In the genomic region with DNA sequence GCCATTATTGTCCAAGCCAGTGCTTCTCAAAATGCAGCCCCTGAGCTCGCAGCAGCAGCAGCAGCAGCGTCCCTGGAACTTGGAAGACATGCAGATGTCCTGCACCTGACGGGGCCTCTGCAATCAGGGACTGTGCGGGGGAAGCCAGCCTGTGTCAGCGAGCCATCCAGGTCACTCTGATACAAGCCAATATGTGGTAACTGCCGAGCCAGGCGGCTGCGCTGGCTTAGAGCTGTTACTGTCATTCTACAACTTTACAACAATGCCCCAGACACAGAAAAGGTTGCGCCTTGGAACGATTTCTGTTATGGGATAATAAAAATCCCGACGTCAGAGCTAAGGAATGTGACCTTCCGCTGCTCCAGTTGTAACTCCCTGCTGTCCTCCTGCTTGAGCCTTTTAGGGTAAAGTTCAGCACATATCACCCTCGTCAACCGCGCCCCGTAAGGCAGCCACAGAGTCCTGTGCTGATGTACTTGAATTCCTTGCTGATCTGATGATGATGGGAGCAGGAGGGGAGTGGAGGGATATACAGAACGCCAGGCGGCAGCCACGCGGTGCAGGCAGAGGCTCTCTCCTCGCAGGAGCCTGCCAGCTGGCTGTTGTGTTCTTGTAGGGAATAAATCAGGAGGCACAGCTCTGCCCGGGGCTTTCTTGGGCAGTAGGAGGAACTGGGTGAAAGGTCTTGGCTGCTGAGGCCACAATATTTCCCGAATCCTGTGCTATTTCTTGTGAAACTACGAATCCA, we compare ENCODE assay signal across 1 cellular context.
TF ChIP-seq lines count a peak whose summit lies in the region.

No MANE protein-coding gene starts in this region.

TF ChIP-seq in HEK293, 187 proteins besides CTCF, POLR2A, EP300 and RAD21 (continued from another document and continues in another):
- no peak for TF ChIP-seq HOXA7 (CRISPR knock-in tag; IDR thresholded peaks at IDR 0.05; ENCODE audit: borderline replicate concordance)
- no peak for TF ChIP-seq ZSCAN4 (tag by site-specific recombination; IDR thresholded peaks at IDR 0.05)
- no peak for TF ChIP-seq ZNF621 (tag by site-specific recombination; IDR thresholded peaks at IDR 0.05)
- no peak for TF ChIP-seq ZNF202 (tag by site-specific recombination; IDR thresholded peaks at IDR 0.05; ENCODE audit: borderline replicate concordance)
- TF ChIP-seq ZNF266 (tag by site-specific recombination; IDR thresholded peaks at IDR 0.05; ENCODE audit: low read depth) = no peak
- TF ChIP-seq ZNF391 (tag by site-specific recombination; IDR thresholded peaks at IDR 0.05; ENCODE audit: borderline replicate concordance, low read depth) = no peak
- TF ChIP-seq ZNF514 (tag by site-specific recombination; IDR thresholded peaks at IDR 0.05) = no peak
- no peak for TF ChIP-seq ZBTB1 (tag by site-specific recombination; IDR thresholded peaks at IDR 0.05)
- TF ChIP-seq YY2 (tag by site-specific recombination; IDR thresholded peaks at IDR 0.05) = no peak
- TF ChIP-seq ZNF558 (tag by site-specific recombination; IDR thresholded peaks at IDR 0.05) = no peak
- TF ChIP-seq ZNF768 (tag by site-specific recombination; IDR thresholded peaks at IDR 0.05) = no peak
- TF ChIP-seq ZNF302 (tag by site-specific recombination; IDR thresholded peaks at IDR 0.05; ENCODE audit: low read depth) = no peak
- TF ChIP-seq ZNF114 (tag by site-specific recombination; IDR thresholded peaks at IDR 0.05) = no peak
- peak; percentile 69 for TF ChIP-seq ZBTB20 (tag by site-specific recombination; IDR thresholded peaks at IDR 0.05)
- no peak for TF ChIP-seq ZNF701 (tag by site-specific recombination; IDR thresholded peaks at IDR 0.05)
- peak; percentile 72 for TF ChIP-seq ZNF561 (tag by site-specific recombination; IDR thresholded peaks at IDR 0.05; ENCODE audit: borderline replicate concordance)
- no peak for TF ChIP-seq ZNF707 (tag by site-specific recombination; IDR thresholded peaks at IDR 0.05)
- TF ChIP-seq REPIN1 (tag by site-specific recombination; IDR thresholded peaks at IDR 0.05; ENCODE audit: low read depth) = no peak
- TF ChIP-seq ZNF223 (tag by site-specific recombination; IDR thresholded peaks at IDR 0.05) = peak; percentile 82
- TF ChIP-seq, protein P1, sequence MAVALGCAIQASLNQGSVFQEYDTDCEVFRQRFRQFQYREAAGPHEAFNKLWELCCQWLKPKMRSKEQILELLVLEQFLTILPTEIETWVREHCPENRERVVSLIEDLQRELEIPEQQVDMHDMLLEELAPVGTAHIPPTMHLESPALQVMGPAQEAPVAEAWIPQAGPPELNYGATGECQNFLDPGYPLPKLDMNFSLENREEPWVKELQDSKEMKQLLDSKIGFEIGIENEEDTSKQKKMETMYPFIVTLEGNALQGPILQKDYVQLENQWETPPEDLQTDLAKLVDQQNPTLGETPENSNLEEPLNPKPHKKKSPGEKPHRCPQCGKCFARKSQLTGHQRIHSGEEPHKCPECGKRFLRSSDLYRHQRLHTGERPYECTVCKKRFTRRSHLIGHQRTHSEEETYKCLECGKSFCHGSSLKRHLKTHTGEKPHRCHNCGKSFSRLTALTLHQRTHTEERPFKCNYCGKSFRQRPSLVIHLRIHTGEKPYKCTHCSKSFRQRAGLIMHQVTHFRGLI (tag by site-specific recombination; IDR thresholded peaks at IDR 0.05) = no peak
- TF ChIP-seq ZNF169 (tag by site-specific recombination; IDR thresholded peaks at IDR 0.05) = no peak
- peak; percentile 92 for TF ChIP-seq FEZF1 (tag by site-specific recombination; IDR thresholded peaks at IDR 0.05)
- TF ChIP-seq ZNF596 (tag by site-specific recombination; IDR thresholded peaks at IDR 0.05) = no peak
- peak; percentile 14 for TF ChIP-seq SETDB1 (IDR thresholded peaks at IDR 0.05; ENCODE audit: insufficient read length, low read length)
- no peak for TF ChIP-seq ZNF26 (tag by site-specific recombination; IDR thresholded peaks at IDR 0.05)
- no peak for TF ChIP-seq ZNF433 (tag by site-specific recombination; IDR thresholded peaks at IDR 0.05; ENCODE audit: low read depth)
- TF ChIP-seq ZNF555 (tag by site-specific recombination; conservative IDR thresholded peaks at IDR 0.05) = no peak
- TF ChIP-seq, protein P2, sequence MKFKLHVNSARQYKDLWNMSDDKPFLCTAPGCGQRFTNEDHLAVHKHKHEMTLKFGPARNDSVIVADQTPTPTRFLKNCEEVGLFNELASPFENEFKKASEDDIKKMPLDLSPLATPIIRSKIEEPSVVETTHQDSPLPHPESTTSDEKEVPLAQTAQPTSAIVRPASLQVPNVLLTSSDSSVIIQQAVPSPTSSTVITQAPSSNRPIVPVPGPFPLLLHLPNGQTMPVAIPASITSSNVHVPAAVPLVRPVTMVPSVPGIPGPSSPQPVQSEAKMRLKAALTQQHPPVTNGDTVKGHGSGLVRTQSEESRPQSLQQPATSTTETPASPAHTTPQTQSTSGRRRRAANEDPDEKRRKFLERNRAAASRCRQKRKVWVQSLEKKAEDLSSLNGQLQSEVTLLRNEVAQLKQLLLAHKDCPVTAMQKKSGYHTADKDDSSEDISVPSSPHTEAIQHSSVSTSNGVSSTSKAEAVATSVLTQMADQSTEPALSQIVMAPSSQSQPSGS (tag by site-specific recombination; IDR thresholded peaks at IDR 0.05; ENCODE audit: low read depth) = 0 out of 2 replicates have a peak, but pooled peaks have one; percentile 15
- peak; percentile 95 for TF ChIP-seq ZBTB17 (tag by site-specific recombination; IDR thresholded peaks at IDR 0.05)
- no peak for TF ChIP-seq ZNF132 (tag by site-specific recombination; IDR thresholded peaks at IDR 0.05; ENCODE audit: borderline replicate concordance)
- TF ChIP-seq ZNF639 (tag by site-specific recombination; IDR thresholded peaks at IDR 0.05) = 0 out of 2 replicates have a peak, but pooled peaks have one; percentile 45
- TF ChIP-seq, protein P3, sequence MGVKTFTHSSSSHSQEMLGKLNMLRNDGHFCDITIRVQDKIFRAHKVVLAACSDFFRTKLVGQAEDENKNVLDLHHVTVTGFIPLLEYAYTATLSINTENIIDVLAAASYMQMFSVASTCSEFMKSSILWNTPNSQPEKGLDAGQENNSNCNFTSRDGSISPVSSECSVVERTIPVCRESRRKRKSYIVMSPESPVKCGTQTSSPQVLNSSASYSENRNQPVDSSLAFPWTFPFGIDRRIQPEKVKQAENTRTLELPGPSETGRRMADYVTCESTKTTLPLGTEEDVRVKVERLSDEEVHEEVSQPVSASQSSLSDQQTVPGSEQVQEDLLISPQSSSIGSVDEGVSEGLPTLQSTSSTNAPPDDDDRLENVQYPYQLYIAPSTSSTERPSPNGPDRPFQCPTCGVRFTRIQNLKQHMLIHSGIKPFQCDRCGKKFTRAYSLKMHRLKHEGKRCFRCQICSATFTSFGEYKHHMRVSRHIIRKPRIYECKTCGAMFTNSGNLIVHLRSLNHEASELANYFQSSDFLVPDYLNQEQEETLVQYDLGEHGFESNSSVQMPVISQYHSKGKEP (tag by site-specific recombination; IDR thresholded peaks at IDR 0.05) = no peak
- TF ChIP-seq, protein P4, sequence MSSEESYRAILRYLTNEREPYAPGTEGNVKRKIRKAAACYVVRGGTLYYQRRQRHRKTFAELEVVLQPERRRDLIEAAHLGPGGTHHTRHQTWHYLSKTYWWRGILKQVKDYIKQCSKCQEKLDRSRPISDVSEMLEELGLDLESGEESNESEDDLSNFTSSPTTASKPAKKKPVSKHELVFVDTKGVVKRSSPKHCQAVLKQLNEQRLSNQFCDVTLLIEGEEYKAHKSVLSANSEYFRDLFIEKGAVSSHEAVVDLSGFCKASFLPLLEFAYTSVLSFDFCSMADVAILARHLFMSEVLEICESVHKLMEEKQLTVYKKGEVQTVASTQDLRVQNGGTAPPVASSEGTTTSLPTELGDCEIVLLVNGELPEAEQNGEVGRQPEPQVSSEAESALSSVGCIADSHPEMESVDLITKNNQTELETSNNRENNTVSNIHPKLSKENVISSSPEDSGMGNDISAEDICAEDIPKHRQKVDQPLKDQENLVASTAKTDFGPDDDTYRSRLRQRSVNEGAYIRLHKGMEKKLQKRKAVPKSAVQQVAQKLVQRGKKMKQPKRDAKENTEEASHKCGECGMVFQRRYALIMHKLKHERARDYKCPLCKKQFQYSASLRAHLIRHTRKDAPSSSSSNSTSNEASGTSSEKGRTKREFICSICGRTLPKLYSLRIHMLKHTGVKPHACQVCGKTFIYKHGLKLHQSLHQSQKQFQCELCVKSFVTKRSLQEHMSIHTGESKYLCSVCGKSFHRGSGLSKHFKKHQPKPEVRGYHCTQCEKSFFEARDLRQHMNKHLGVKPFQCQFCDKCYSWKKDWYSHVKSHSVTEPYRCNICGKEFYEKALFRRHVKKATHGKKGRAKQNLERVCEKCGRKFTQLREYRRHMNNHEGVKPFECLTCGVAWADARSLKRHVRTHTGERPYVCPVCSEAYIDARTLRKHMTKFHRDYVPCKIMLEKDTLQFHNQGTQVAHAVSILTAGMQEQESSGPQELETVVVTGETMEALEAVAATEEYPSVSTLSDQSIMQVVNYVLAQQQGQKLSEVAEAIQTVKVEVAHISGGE (tag by site-specific recombination; conservative IDR thresholded peaks at IDR 0.05; ENCODE audit: low read depth) = no peak
- peak; percentile 69 for TF ChIP-seq ZIC2 (tag by site-specific recombination; IDR thresholded peaks at IDR 0.05)
- TF ChIP-seq ZNF341 (tag by site-specific recombination; IDR thresholded peaks at IDR 0.05; ENCODE audit: low read depth) = peak; percentile 85
- TF ChIP-seq ZNF394 (tag by site-specific recombination; IDR thresholded peaks at IDR 0.05; ENCODE audit: borderline replicate concordance) = peak; percentile 81; the same call in 1 of the 2 replicates
- no peak for TF ChIP-seq SCRT2 (tag by site-specific recombination; IDR thresholded peaks at IDR 0.05)
- TF ChIP-seq ZNF146 (tag by site-specific recombination; IDR thresholded peaks at IDR 0.05) = no peak
- TF ChIP-seq INSM2 (tag by site-specific recombination; IDR thresholded peaks at IDR 0.05) = no peak
- no peak for TF ChIP-seq SCRT1 (tag by site-specific recombination; IDR thresholded peaks at IDR 0.05; ENCODE audit: borderline replicate concordance)
- TF ChIP-seq ZNF138 (tag by site-specific recombination; IDR thresholded peaks at IDR 0.05; ENCODE audit: borderline replicate concordance) = no peak
- no peak for TF ChIP-seq KLF16 (tag by site-specific recombination; IDR thresholded peaks at IDR 0.05)
- TF ChIP-seq ZNF830 (tag by site-specific recombination; IDR thresholded peaks at IDR 0.05; ENCODE audit: low read depth) = no peak
- no peak for TF ChIP-seq ZNF148 (tag by site-specific recombination; IDR thresholded peaks at IDR 0.05; ENCODE audit: borderline replicate concordance)
- no peak for TF ChIP-seq ZNF660 (tag by site-specific recombination; IDR thresholded peaks at IDR 0.05)
- no peak for TF ChIP-seq YY1 (tag by site-specific recombination; IDR thresholded peaks at IDR 0.05)
- 0 out of 2 replicates have a peak, but pooled peaks have one; percentile 14 for TF ChIP-seq GLIS1 (tag by site-specific recombination; IDR thresholded peaks at IDR 0.05)
- no peak for TF ChIP-seq ZNF121 (tag by site-specific recombination; IDR thresholded peaks at IDR 0.05)
